ENCODE assay signal across 16 cellular contexts in the genomic region with DNA sequence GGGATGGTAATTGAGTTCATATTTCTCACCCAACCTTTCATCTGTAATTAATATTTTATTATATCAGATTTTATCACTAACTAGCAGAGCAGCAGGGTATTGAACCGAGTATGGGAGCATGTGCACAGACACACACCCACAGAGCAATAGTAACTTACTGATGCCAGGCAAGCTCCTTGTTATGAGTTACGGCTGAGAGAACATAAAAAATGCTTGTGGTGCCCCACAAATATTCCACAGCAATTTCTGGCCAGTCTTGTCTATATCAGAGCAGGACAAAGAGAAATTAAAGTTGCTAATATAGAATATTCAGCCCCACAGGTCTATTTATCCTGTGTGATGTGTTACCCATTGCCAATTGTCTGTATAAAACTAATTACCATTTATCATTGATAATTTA.
"Had no signal": no experiment of that assay in that cellular context is flagged by ENCODE, and none has a peak within 500 bp of the region (broad histone marks: within the 10 kb centered on the region; RNA-seq: fewer than 3 reads in every experiment).

No MANE protein-coding gene starts in this region.

- H3K4me3 ChIP-seq: psoas muscle, sigmoid colon had no signal

- H3K9me3 ChIP-seq: psoas muscle had no signal

- ATAC-seq: activated CD4-positive, CD25-positive, alpha-beta regulatory T cell treated with anti-CD3 and anti-CD28 coated beads, Interleukin-2, amount 50 U/mL, for 24 hours; activated naive CD4-positive, alpha-beta T cell treated with anti-CD3 and anti-CD28 coated beads, Interleukin-2, amount 50 U/mL, for 72 hours; left ventricle myocardium superior; psoas muscle; stimulated activated naive CD8-positive, alpha-beta T cell treated with anti-CD3 and anti-CD28 coated beads, Interleukin-15, Interleukin-2, amounts not matched to agents 100 U/mL and 50 U/mL, for 24 hours had no signal

- DNase-seq: activated CD4-positive, alpha-beta T cell treated with anti-CD3 and anti-CD28 coated beads, Interleukin-2, amount 50 U/mL, for 4 hours; activated T-cell treated with anti-CD3 and anti-CD28 coated beads, Interleukin-2, amount 50 U/mL, for 1 hour; central memory CD4-positive, alpha-beta T cell; erythroblast; head of caudate nucleus; left ventricle myocardium superior; mesendoderm; nephron progenitor cell; psoas muscle; sigmoid colon; stimulated activated CD4-positive, alpha-beta T cell treated with anti-CD3 and anti-CD28 coated beads, Interleukin-2, amount 100 ng/mL, for 48 hours; stimulated activated CD8-positive, alpha-beta memory T cell treated with anti-CD3 and anti-CD28 coated beads, Interleukin-4, amount 100 ng/mL, for 48 hours; stimulated activated naive CD8-positive, alpha-beta T cell treated with anti-CD3 and anti-CD28 coated beads, Interleukin-15, Interleukin-2, amounts not matched to agents 100 U/mL and 50 U/mL, for 24 hours; SW 1271 had no signal

- H3K4me1 ChIP-seq: psoas muscle, sigmoid colon had no signal

- H3K27ac ChIP-seq: psoas muscle, sigmoid colon had no signal

- H3K27me3 ChIP-seq: sigmoid colon had no signal
